In the genomic region with DNA sequence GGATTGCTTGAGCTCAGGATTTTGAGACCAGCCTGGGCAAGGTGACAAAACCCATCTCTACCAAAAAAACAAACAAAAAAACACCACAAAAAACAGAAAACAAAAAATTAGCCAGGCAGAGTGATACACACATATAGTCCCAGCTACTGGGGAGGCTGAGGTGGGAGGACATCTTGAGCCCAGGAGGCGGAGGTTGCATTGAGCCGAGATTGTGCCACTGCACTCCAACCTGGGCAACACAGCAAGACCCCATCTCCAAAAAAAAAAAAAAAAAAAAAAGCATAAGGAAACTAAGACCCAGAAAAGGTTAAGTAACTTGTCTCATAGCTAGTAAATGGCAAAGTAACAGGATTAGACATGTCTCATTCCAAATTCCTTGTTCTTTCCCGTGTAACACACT, we compare ENCODE assay signal across 9 cellular contexts.
"Had no signal": no experiment of that assay in that cellular context is flagged by ENCODE, and none has a peak within 500 bp of the region (broad histone marks: within the 10 kb centered on the region; RNA-seq: fewer than 3 reads in every experiment).

No MANE protein-coding gene starts in this region.

- H2AFZ ChIP-seq: GM23248 had no signal

- ATAC-seq: HCT116 had no signal

- H3K36me3 ChIP-seq: HAP-1 had no signal

- DNase-seq: GM23248, GOT3, H7, IMR-90, KBM-7 had no signal

- H3K27ac ChIP-seq: GM23248, HL-60, KMS-11 had no signal

- H3K9me3 ChIP-seq: HAP-1 had no signal

- H3K9ac ChIP-seq: GM23248, KMS-11 had no signal

- H3K4me3 ChIP-seq: GM23248, HAP-1 had no signal

- H3K4me2 ChIP-seq: KMS-11 had no signal
